ENCODE assay signal across 28 cellular contexts in genomic region chr1:209319549-209319948, GRCh38.
DNase-seq lines count a peak whose midpoint lies in the region; ATAC-seq and TF ChIP-seq lines count a peak whose summit lies in the region.
"Had no signal": no experiment of that assay in that cellular context is flagged by ENCODE, and none has a peak within 500 bp of the region (broad histone marks: within the 10 kb centered on the region; RNA-seq: fewer than 3 reads in every experiment).

No MANE protein-coding gene starts in this region.

- H3K4me2 ChIP-seq in GM23338 (no peak overlapping the region), mesenchymal stem cell (ENCODE audit: low read length, poor library complexity, severe bottlenecking) (no peak overlapping the region)

- CTCF ChIA-PET in HEK293T (lab: Yijun Ruan, JAX): no interaction called here

- no peak overlapping the region for H3K27ac Mint-ChIP-seq in GM23338
- H3K27ac Mint-ChIP-seq: activated CD4-positive, alpha-beta memory T cell treated with anti-CD3 and anti-CD28 coated beads, Interleukin-2, amount 10 ng/mL, durations not matched to agents 7 days and 5 days; natural killer cell treated with Interleukin-12 subunit alpha and Interleukin-12 subunit beta and Interleukin-15 and Interleukin-18, amount 100 ng/mL, for 72 hours; stimulated activated memory B cell treated with anti-CD40 and anti-IgM and Interleukin-4, amounts not matched to agents 10 μg/mL and 1 μg/mL and 100 μg/mL, for 72 hours had no signal

- H3F3A ChIP-seq in GM23338 (replicated peaks; ENCODE audit: low read depth): no peaks in the 10 kb centered on the region

- H2AK5ac ChIP-seq in mesenchymal stem cell (ENCODE audit: low read length, severe bottlenecking): no peak overlapping the region

- no peak overlapping the region for H2BK12ac ChIP-seq in mesenchymal stem cell (ENCODE audit: low read length in 2 of 2)

- H3K79me2 ChIP-seq in GM23338 (replicated peaks; ENCODE audit: insufficient read depth): no peaks in the 10 kb centered on the region

- H3K9me3 Mint-ChIP-seq in GM23338: peaks cover 3% of the 10 kb centered on the region
- H3K9me3 Mint-ChIP-seq: activated CD4-positive, alpha-beta memory T cell treated with anti-CD3 and anti-CD28 coated beads, Interleukin-2, amount 10 ng/mL, durations not matched to agents 7 days and 5 days had no signal

- no peaks in the 10 kb centered on the region for H4K20me1 ChIP-seq in GM23338 (replicated peaks; ENCODE audit: insufficient read depth)

- POLR2A ChIA-PET in HEK293T (lab: Yijun Ruan, JAX): no interaction called here

- no peak overlapping the region for H4K91ac ChIP-seq in mesenchymal stem cell (ENCODE audit: low read length)

- no peak overlapping the region for H3K4ac ChIP-seq in mesenchymal stem cell (ENCODE audit: low read depth in 1 of 2, low read length in 2 of 2)

- ATAC-seq in GM23338: no peak
- ATAC-seq in HG02973 (IDR thresholded peaks at IDR 0.05; ENCODE audit: unreplicated experiment): no peak
- ATAC-seq: activated CD4-positive, CD25-positive, alpha-beta regulatory T cell treated with anti-CD3 and anti-CD28 coated beads, Interleukin-2, amount 50 U/mL, for 24 hours; gastroesophageal sphincter; left cardiac atrium; natural killer cell treated with Interleukin-12 subunit alpha and Interleukin-12 subunit beta and Interleukin-15 and Interleukin-18, amount 100 ng/mL, for 72 hours; stimulated activated memory B cell treated with anti-CD40 and anti-IgM and Interleukin-4, amounts not matched to agents 10 μg/mL and 1 μg/mL and 100 μg/mL, for 72 hours had no signal

- DNase-seq in GM23338 (ENCODE audit: low spot score) (no peak), NCI-H226 (peak; percentile 9), T47D (ENCODE audit: low read depth in 1 of 2, low spot score in 1 of 2) (peak; percentile 11 to 40), kidney tubule cell (ENCODE audit: low spot score) (peak; percentile 15), GM10266 (ENCODE audit: extremely low spot score) (no peak), HEK293T (ENCODE audit: extremely low spot score) (no peak), mesenchymal stem cell (no peak)
- DNase-seq: activated CD4-positive, alpha-beta memory T cell treated with anti-CD3 and anti-CD28 coated beads, Interleukin-2, amount 10 ng/mL, durations not matched to agents 7 days and 5 days; activated CD8-positive, alpha-beta memory T cell treated with anti-CD3 and anti-CD28 coated beads, Interleukin-2, amount 50 U/mL, for 4 hours; activated naive CD4-positive, alpha-beta T cell; Caco-2; dermis blood vessel endothelial cell; GF-D8; H7; left cardiac atrium; MV-4-11; NCI-H1694; ovary had no signal

- H3K23ac ChIP-seq in mesenchymal stem cell (ENCODE audit: low read length in 2 of 2): no peak overlapping the region

- H2BK15ac ChIP-seq in mesenchymal stem cell (ENCODE audit: low read depth, poor library complexity, severe bottlenecking): no peak overlapping the region

- H3K14ac ChIP-seq in mesenchymal stem cell (ENCODE audit: low read length in 2 of 2): no peak overlapping the region

- H3K9me2 ChIP-seq in GM23338 (ENCODE audit: insufficient read depth): peaks cover 10% of the 10 kb centered on the region; the same call in 1 of the 2 replicates

- H3K4me3 Mint-ChIP-seq in GM23338: no peak overlapping the region
- H3K4me3 Mint-ChIP-seq: activated CD4-positive, alpha-beta memory T cell treated with anti-CD3 and anti-CD28 coated beads, Interleukin-2, amount 10 ng/mL, durations not matched to agents 7 days and 5 days; natural killer cell treated with Interleukin-12 subunit alpha and Interleukin-12 subunit beta and Interleukin-15 and Interleukin-18, amount 100 ng/mL, for 72 hours; stimulated activated memory B cell treated with anti-CD40 and anti-IgM and Interleukin-4, amounts not matched to agents 10 μg/mL and 1 μg/mL and 100 μg/mL, for 72 hours had no signal

- TF ChIP-seq CTCF in GM23338 (conservative IDR thresholded peaks at IDR 0.05; ENCODE audit: low read depth in 2 of 2): no peak
- no peak for TF ChIP-seq CTCF in GM10266 (IDR thresholded peaks at IDR 0.05; ENCODE audit: control insufficient read depth, insufficient read depth, low read depth, missing control alignments)

- H3K18ac ChIP-seq in mesenchymal stem cell (ENCODE audit: low read depth in 1 of 2, low read length in 2 of 2): no peak overlapping the region

- in situ Hi-C loops in T47D (cut with HindIII; ENCODE audit: low pct_unique_long_range_greater_than_20kb, low sequenced_read_pairs): no loop called here

- no peak overlapping the region for H3K9ac ChIP-seq in mesenchymal stem cell (ENCODE audit: low read length)

- H3K4me1 ChIP-seq in GM23338 (ENCODE audit: insufficient read depth): no peaks in the 10 kb centered on the region; the same call in 1 of the 2 replicates
- H3K4me1 ChIP-seq in mesenchymal stem cell (ENCODE audit: control insufficient read depth, insufficient read depth, low read depth, low read length): no peaks in the 10 kb centered on the region
- H3K4me1 ChIP-seq: Caco-2, gastroesophageal sphincter, upper lobe of left lung had no signal

- H2AFZ ChIP-seq in GM23338: peak overlapping the region; percentile 23; the same call in 1 of the 2 replicates
- H2AFZ ChIP-seq in mesenchymal stem cell (ENCODE audit: low read depth, low read length): no peak overlapping the region

- H3K4me3 ChIP-seq in GM23338 (no peak overlapping the region), mesenchymal stem cell (ENCODE audit: insufficient read depth in 1 of 2, low read depth in 1 of 2, low read length in 2 of 2) (no peak overlapping the region)
- H3K4me3 ChIP-seq: gastroesophageal sphincter, lung, ovary, skin epidermis, upper lobe of left lung had no signal

- no peak overlapping the region for H2BK5ac ChIP-seq in mesenchymal stem cell (ENCODE audit: low read depth, low read length, poor library complexity, severe bottlenecking)

- no peak overlapping the region for H2BK120ac ChIP-seq in mesenchymal stem cell (ENCODE audit: low read depth, low read length)

- H3K27ac ChIP-seq in GM23338 (ENCODE audit: low read depth) (no peak overlapping the region), mesenchymal stem cell (ENCODE audit: low read length, poor library complexity, severe bottlenecking) (no peak overlapping the region)
- H3K27ac ChIP-seq: C4-2B, gastroesophageal sphincter, HL-60, ovary, skin epidermis, upper lobe of left lung had no signal

- peaks cover 1% of the 10 kb centered on the region for H3K27me3 Mint-ChIP-seq in GM23338 (ENCODE audit: insufficient read depth, low read depth, poor library complexity)
- H3K27me3 Mint-ChIP-seq: stimulated activated memory B cell treated with anti-CD40 and anti-IgM and Interleukin-4, amounts not matched to agents 10 μg/mL and 1 μg/mL and 100 μg/mL, for 72 hours had no signal

- WGBS in mesenchymal stem cell: 50% methylated on average over 1 of the region's 3 CpGs

- H3K36me3 ChIP-seq in GM23338 (ENCODE audit: insufficient read depth) (no peaks in the 10 kb centered on the region), mesenchymal stem cell (ENCODE audit: control insufficient read depth in 1 of 2, insufficient read depth in 2 of 2, low read depth in 1 of 2, low read length in 2 of 2) (no peaks in the 10 kb centered on the region)
- H3K36me3 ChIP-seq: gastroesophageal sphincter, ovary, upper lobe of left lung had no signal

- no peaks in the 10 kb centered on the region for H3K4me1 Mint-ChIP-seq in GM23338
- H3K4me1 Mint-ChIP-seq: activated CD4-positive, alpha-beta memory T cell treated with anti-CD3 and anti-CD28 coated beads, Interleukin-2, amount 10 ng/mL, durations not matched to agents 7 days and 5 days; stimulated activated memory B cell treated with anti-CD40 and anti-IgM and Interleukin-4, amounts not matched to agents 10 μg/mL and 1 μg/mL and 100 μg/mL, for 72 hours had no signal

- no peaks in the 10 kb centered on the region for H3K27me3 ChIP-seq in GM23338 (ENCODE audit: insufficient read depth)
- H3K27me3 ChIP-seq in mesenchymal stem cell (ENCODE audit: control insufficient read depth in 1 of 2, insufficient read depth in 1 of 2, low read length in 2 of 2): peaks cover 6 to 8% of the 10 kb centered on the region in 2 experiments
- H3K27me3 ChIP-seq: gastroesophageal sphincter, ovary, upper lobe of left lung had no signal

- H4K8ac ChIP-seq in mesenchymal stem cell (ENCODE audit: low read length): no peak overlapping the region

- no peaks in the 10 kb centered on the region for H3K79me1 ChIP-seq in mesenchymal stem cell (replicated peaks; ENCODE audit: low read length, poor library complexity, severe bottlenecking)

- H3K9me3 ChIP-seq in mesenchymal stem cell (ENCODE audit: control insufficient read depth, low read length): no peaks in the 10 kb centered on the region
- H3K9me3 ChIP-seq: Caco-2, gastroesophageal sphincter, ovary, upper lobe of left lung had no signal

- H3K36me3 Mint-ChIP-seq in GM23338 (ENCODE audit: low read depth): no peaks in the 10 kb centered on the region
- H3K36me3 Mint-ChIP-seq: natural killer cell treated with Interleukin-12 subunit alpha and Interleukin-12 subunit beta and Interleukin-15 and Interleukin-18, amount 100 ng/mL, for 72 hours; stimulated activated memory B cell treated with anti-CD40 and anti-IgM and Interleukin-4, amounts not matched to agents 10 μg/mL and 1 μg/mL and 100 μg/mL, for 72 hours had no signal

TF ChIP-seq in GM23338, 12 proteins besides CTCF, POLR2A, EP300 and RAD21 (continues in another document):
- no peak for TF ChIP-seq ZNF114 (CRISPR knock-in tag; IDR thresholded peaks at IDR 0.05)
- TF ChIP-seq EZH2 (IDR thresholded peaks at IDR 0.05; ENCODE audit: low read depth, unreplicated experiment): no peak
- TF ChIP-seq STAT1 (IDR thresholded peaks at IDR 0.05; ENCODE audit: unreplicated experiment): no peak
- TF ChIP-seq JUNB (IDR thresholded peaks at IDR 0.05; ENCODE audit: unreplicated experiment): no peak
- no peak for TF ChIP-seq NANOG (IDR thresholded peaks at IDR 0.05; ENCODE audit: borderline replicate concordance)
- TF ChIP-seq EZH2phosphoT487 (IDR thresholded peaks at IDR 0.05; ENCODE audit: unreplicated experiment): no peak
- no peak for TF ChIP-seq CREB1 (CRISPR knock-in tag; IDR thresholded peaks at IDR 0.05; ENCODE audit: low read depth)

TF ChIP-seq in HEK293T, 16 proteins besides CTCF, POLR2A, EP300 and RAD21:
- TF ChIP-seq ARNT (IDR thresholded peaks at IDR 0.05): no peak
- TF ChIP-seq SP1 (IDR thresholded peaks at IDR 0.05): no peak
- no peak for TF ChIP-seq FOXK2 (IDR thresholded peaks at IDR 0.05)
- no peak for TF ChIP-seq L3MBTL2 (conservative IDR thresholded peaks at IDR 0.05)
- no peak for TF ChIP-seq CTBP1 (IDR thresholded peaks at IDR 0.05; ENCODE audit: borderline replicate concordance)

Comparison
In these comparisons a context has a peak if more than half of its experiments do, and no peak if none do; other contexts are left out.
1. DNase-seq: peak in NCI-H226 (single experiment), T47D (2 of 2) and kidney tubule cell (single experiment); none in GM23338 (single experiment), GM10266 (single experiment), HEK293T (single experiment) and mesenchymal stem cell (single experiment).